In genomic region chr6:43129434-43130194, GRCh38 we compare ENCODE assay signal across 8 cellular contexts. TPM values are rescaled to one million over a fixed set of nuclear protein-coding genes. Genes with fewer than 3 reads are reported as not detected.
DNase-seq lines count a peak whose midpoint lies in the region; ATAC-seq, FAIRE-seq and TF ChIP-seq lines count a peak whose summit lies in the region.

No MANE protein-coding gene starts in this region.

- H3K27ac ChIP-seq in foreskin keratinocyte, result no peak overlapping the region

- H3K4me1 ChIP-seq in foreskin keratinocyte, result no peaks in the 10 kb centered on the region

- no peak for TF ChIP-seq POLR2A in H54 (IDR thresholded peaks at IDR 0.05; ENCODE audit: low read depth, low read length)

- H3K27me3 ChIP-seq in foreskin keratinocyte, result no peaks in the 10 kb centered on the region

- H3K4me3 Mint-ChIP-seq in stimulated activated effector memory CD8-positive, alpha-beta T cell treated with anti-CD3 and anti-CD28 coated beads, Interleukin-12 subunit alpha, Interleukin-12 subunit beta, amount 100 ng/mL, for 72 hours, result no peak overlapping the region

- no peak for FAIRE-seq in H54 (lab: Jason Lieb, UNC)

- peak; percentile 76 for DNase-seq in AG08395 (ENCODE audit: low spot score)
- DNase-seq in H54 (ENCODE audit: insufficient read length, low spot score), result peak; percentile 39
- DNase-seq in SW480 (ENCODE audit: low spot score), result peak; percentile 11
- DNase-seq in foreskin keratinocyte, result no peak
- no peak for DNase-seq in stimulated activated effector memory CD8-positive, alpha-beta T cell treated with anti-CD3 and anti-CD28 coated beads, Interleukin-12 subunit alpha, Interleukin-12 subunit beta, amount 100 ng/mL, for 72 hours (ENCODE audit: low spot score in 2 of 2)
- no peak for DNase-seq in NCI-H1105 treated with DMSO at 0.1 percent for 48 hours (lab: John Stamatoyannopoulos, UW)

- H3K4me1 Mint-ChIP-seq in stimulated activated effector memory CD8-positive, alpha-beta T cell treated with anti-CD3 and anti-CD28 coated beads, Interleukin-12 subunit alpha, Interleukin-12 subunit beta, amount 100 ng/mL, for 72 hours, result no peaks in the 10 kb centered on the region

- no peaks in the 10 kb centered on the region for H3K9me3 Mint-ChIP-seq in stimulated activated effector memory CD8-positive, alpha-beta T cell treated with anti-CD3 and anti-CD28 coated beads, Interleukin-12 subunit alpha, Interleukin-12 subunit beta, amount 100 ng/mL, for 72 hours

- no peaks in the 10 kb centered on the region for H3K36me3 Mint-ChIP-seq in stimulated activated effector memory CD8-positive, alpha-beta T cell treated with anti-CD3 and anti-CD28 coated beads, Interleukin-12 subunit alpha, Interleukin-12 subunit beta, amount 100 ng/mL, for 72 hours

- ATAC-seq in foreskin keratinocyte (peak; percentile 49), GM19397 (IDR thresholded peaks at IDR 0.05; ENCODE audit: unreplicated experiment) (no peak), GM21717 (IDR thresholded peaks at IDR 0.05; ENCODE audit: unreplicated experiment) (no peak)
- ATAC-seq in stimulated activated effector memory CD8-positive, alpha-beta T cell treated with anti-CD3 and anti-CD28 coated beads, Interleukin-12 subunit alpha, Interleukin-12 subunit beta, amount 100 ng/mL, for 72 hours, result peak; percentile 51

- TF ChIP-seq CTCF in foreskin keratinocyte (conservative IDR thresholded peaks at IDR 0.05), result peak; percentile 77

- H3K27ac Mint-ChIP-seq in stimulated activated effector memory CD8-positive, alpha-beta T cell treated with anti-CD3 and anti-CD28 coated beads, Interleukin-12 subunit alpha, Interleukin-12 subunit beta, amount 100 ng/mL, for 72 hours, result no peak overlapping the region

RNA-seq across cellular contexts. Expression of gene SRF, which starts 41.5 kb away (rescaled TPM):
- total RNA-seq in foreskin keratinocyte, result 29.1 and 30.0 TPM in 2 replicates
- polyA plus RNA-seq in foreskin keratinocyte, result 24.4 and 27.4 TPM in 2 replicates

RNA-seq across cellular contexts. Expression of gene CUL9, which starts 52.4 kb away (rescaled TPM):
- total RNA-seq in foreskin keratinocyte, result 39.4 and 46.7 TPM in 2 replicates
- polyA plus RNA-seq in foreskin keratinocyte, result 32.3 and 33.7 TPM in 2 replicates

RNA-seq across cellular contexts. Expression of gene PTK7, which starts 53.5 kb away (rescaled TPM):
- 90.3 and 92.5 TPM in 2 replicates for total RNA-seq in foreskin keratinocyte
- polyA plus RNA-seq in foreskin keratinocyte, result 76.2 and 76.7 TPM in 2 replicates

Comparison
In these comparisons a context has a peak if more than half of its experiments do, and no peak if none do; other contexts are left out.
1. DNase-seq: peak in AG08395 (single experiment), H54 (single experiment) and SW480 (single experiment); none in foreskin keratinocyte (0 of 2), stimulated activated effector memory CD8-positive, alpha-beta T cell treated with anti-CD3 and anti-CD28 coated beads, Interleukin-12 subunit alpha, Interleukin-12 subunit beta, amount 100 ng/mL, for 72 hours (0 of 2) and NCI-H1105 treated with DMSO at 0.1 percent for 48 hours (single experiment).
2. ATAC-seq: peak in foreskin keratinocyte (single experiment) and stimulated activated effector memory CD8-positive, alpha-beta T cell treated with anti-CD3 and anti-CD28 coated beads, Interleukin-12 subunit alpha, Interleukin-12 subunit beta, amount 100 ng/mL, for 72 hours (single experiment); none in GM19397 (single experiment) and GM21717 (single experiment).